Comparison of ENCODE assay signal across 20 cellular contexts in the genomic region with DNA sequence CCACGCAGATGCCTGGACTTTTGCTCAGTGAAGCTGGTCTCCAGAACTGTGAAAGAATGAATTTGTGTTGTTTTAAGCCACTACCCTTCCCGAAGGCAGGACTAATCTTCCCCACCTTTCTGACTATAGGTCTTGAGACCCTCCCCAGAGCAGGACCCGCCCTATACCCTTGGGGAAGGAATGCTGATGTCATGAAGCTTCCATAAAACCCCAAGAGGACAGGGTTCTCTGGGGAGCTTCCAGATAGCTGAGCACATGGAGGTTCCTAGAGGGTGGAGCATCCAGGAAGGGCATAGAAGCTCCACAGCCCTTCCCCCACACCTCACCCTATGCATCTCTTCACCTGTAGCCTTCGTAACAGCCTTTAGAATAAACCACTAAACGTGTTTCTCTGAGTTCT.
DNase-seq lines count a peak whose midpoint lies in the region; ATAC-seq and TF ChIP-seq lines count a peak whose summit lies in the region.
"Had no signal": no experiment of that assay in that cellular context is flagged by ENCODE, and none has a peak within 500 bp of the region (broad histone marks: within the 10 kb centered on the region; RNA-seq: fewer than 3 reads in every experiment).

No MANE protein-coding gene starts in this region.

- H3K4me3 ChIP-seq in HEK293 (ENCODE audit: low read depth, low read length) (no peak overlapping the region), RWPE2 (ENCODE audit: severe bottlenecking) (no peak overlapping the region), dorsolateral prefrontal cortex (no peak overlapping the region), smooth muscle cell (no peak overlapping the region)
- H3K4me3 ChIP-seq in CD8-positive, alpha-beta memory T cell (ENCODE audit: low read length): no peak overlapping the region
- H3K4me3 ChIP-seq: testis had no signal

- no peaks in the 10 kb centered on the region for H4K20me1 ChIP-seq in smooth muscle cell (ENCODE audit: low read depth)

- WGBS in smooth muscle cell (ENCODE audit: low lambda C conversion rate): 92% methylated on average over 5 of the region's 5 CpGs

- intact Hi-C loops in dorsolateral prefrontal cortex (cut with DNase I): loop anchor here (10.0 kb wide), 2 partner anchors 54 to 56 kb away; no protein-coding TSS in a partner anchor

- H3K27ac ChIP-seq in HEK293 (ENCODE audit: extremely low read depth, low read depth, low read length) (no peak overlapping the region), RWPE2 (ENCODE audit: poor library complexity, severe bottlenecking) (peak overlapping the region; percentile 88), dorsolateral prefrontal cortex (peak overlapping the region in 49 of 59 donors; percentile 17 to 85 (median 67)), smooth muscle cell (ENCODE audit: low read depth) (peak overlapping the region; percentile 94)
- H3K27ac ChIP-seq in CD8-positive, alpha-beta memory T cell (ENCODE audit: low read depth, low read length): no peak overlapping the region
- H3K27ac ChIP-seq: testis, WERI-Rb-1 had no signal

- TF ChIP-seq CTCF in HEK293 (tag by site-specific recombination; IDR thresholded peaks at IDR 0.05): no peak
- no peak for TF ChIP-seq CTCF in RWPE2 (IDR thresholded peaks at IDR 0.05; ENCODE audit: poor library complexity, severe bottlenecking)
- no peak for TF ChIP-seq CTCF in dorsolateral prefrontal cortex (IDR thresholded peaks at IDR 0.05 in 54 of 56, conservative IDR thresholded peaks at IDR 0.05 in 2 of 56; ENCODE audit: low read depth in 1 of 56, partially characterized antibody in 56 of 56)
- no peak for TF ChIP-seq CTCF in smooth muscle cell (IDR thresholded peaks at IDR 0.05; ENCODE audit: borderline replicate concordance, insufficient read depth, poor library complexity, severe bottlenecking)
- no peak for TF ChIP-seq CTCF in progenitor cell of endocrine pancreas (IDR thresholded peaks at IDR 0.05; ENCODE audit: unreplicated experiment)

- H3K36me3 ChIP-seq in HEK293 (ENCODE audit: control insufficient read depth in 2 of 2, insufficient read depth in 1 of 2, low read length in 2 of 2) (no peaks in the 10 kb centered on the region), RWPE2 (ENCODE audit: low read depth) (peaks cover 14% of the 10 kb centered on the region), smooth muscle cell (ENCODE audit: low read depth) (no peaks in the 10 kb centered on the region)
- no peaks in the 10 kb centered on the region for H3K36me3 ChIP-seq in CD8-positive, alpha-beta memory T cell (ENCODE audit: insufficient read depth, low read length)
- H3K36me3 ChIP-seq: WERI-Rb-1 had no signal

- H3K27me3 ChIP-seq in RWPE2 (ENCODE audit: insufficient read depth, poor library complexity, severe bottlenecking): no peaks in the 10 kb centered on the region
- no peaks in the 10 kb centered on the region for H3K27me3 ChIP-seq in dorsolateral prefrontal cortex
- no peaks in the 10 kb centered on the region for H3K27me3 ChIP-seq in smooth muscle cell (ENCODE audit: low read depth)
- no peaks in the 10 kb centered on the region for H3K27me3 ChIP-seq in CD8-positive, alpha-beta memory T cell (ENCODE audit: insufficient read depth, low read length, poor library complexity, severe bottlenecking)
- H3K27me3 ChIP-seq: testis had no signal

- H3K79me2 ChIP-seq in smooth muscle cell (ENCODE audit: low read depth): no peaks in the 10 kb centered on the region

- H3K4me1 ChIP-seq in HEK293 (ENCODE audit: control insufficient read depth, insufficient read depth, low read length) (peaks cover 8% of the 10 kb centered on the region), RWPE2 (ENCODE audit: insufficient read depth, poor library complexity, severe bottlenecking) (peaks cover 75% of the 10 kb centered on the region), smooth muscle cell (ENCODE audit: low read depth) (peaks cover 14% of the 10 kb centered on the region)
- no peaks in the 10 kb centered on the region for H3K4me1 ChIP-seq in CD8-positive, alpha-beta memory T cell (ENCODE audit: insufficient read depth, low read length)

- H3K27me3 Mint-ChIP-seq in progenitor cell of endocrine pancreas: peaks cover 3% of the 10 kb centered on the region
- peaks cover 0 to 8% of the 10 kb centered on the region in 2 donors for H3K27me3 Mint-ChIP-seq in CD8-positive, alpha-beta memory T cell
- H3K27me3 Mint-ChIP-seq: activated T-helper 17 cell treated with anti-CD3 and anti-CD28 coated beads, Interleukin-2, amount 50 U/mL, for 72 hours; natural killer cell treated with Interleukin-12 subunit alpha and Interleukin-12 subunit beta and Interleukin-15 and Interleukin-18, amount 100 ng/mL, for 72 hours; stimulated activated memory B cell treated with anti-CD40 and anti-IgM and Interleukin-4, amounts not matched to agents 10 μg/mL and 1 μg/mL and 100 μg/mL, for 72 hours had no signal

- H3K9me3 Mint-ChIP-seq in progenitor cell of endocrine pancreas (ENCODE audit: low read depth): no peaks in the 10 kb centered on the region
- H3K9me3 Mint-ChIP-seq in CD8-positive, alpha-beta memory T cell: peaks cover 0 to 7% (median 0%) of the 10 kb centered on the region in 5 donors
- H3K9me3 Mint-ChIP-seq: endodermal cell; mesothelial cell of epicardium; natural killer cell treated with Interleukin-12 subunit alpha and Interleukin-12 subunit beta and Interleukin-15 and Interleukin-18, amount 100 ng/mL, for 72 hours; stimulated activated memory B cell treated with anti-CD40 and anti-IgM and Interleukin-4, amounts not matched to agents 10 μg/mL and 1 μg/mL and 100 μg/mL, for 72 hours had no signal

- H2AFZ ChIP-seq in smooth muscle cell (ENCODE audit: low read depth): no peak overlapping the region

- peak overlapping the region; percentile 78 for H3K9ac ChIP-seq in smooth muscle cell (ENCODE audit: low read depth)

- H3K9me3 ChIP-seq in HEK293 (ENCODE audit: control insufficient read depth, insufficient read depth, low read depth, low read length) (no peaks in the 10 kb centered on the region), RWPE2 (ENCODE audit: severe bottlenecking) (no peaks in the 10 kb centered on the region), smooth muscle cell (replicated peaks; ENCODE audit: low read depth) (no peaks in the 10 kb centered on the region)
- H3K9me3 ChIP-seq in CD8-positive, alpha-beta memory T cell (ENCODE audit: low read length): no peaks in the 10 kb centered on the region
- H3K9me3 ChIP-seq: testis had no signal

- no peak overlapping the region for H3K27ac Mint-ChIP-seq in progenitor cell of endocrine pancreas
- no peak overlapping the region for H3K27ac Mint-ChIP-seq in CD8-positive, alpha-beta memory T cell
- H3K27ac Mint-ChIP-seq: activated naive CD8-positive, alpha-beta T cell; activated T-helper 17 cell treated with anti-CD3 and anti-CD28 coated beads, Interleukin-2, amount 50 U/mL, for 72 hours; endodermal cell; natural killer cell treated with Interleukin-12 subunit alpha and Interleukin-12 subunit beta and Interleukin-15 and Interleukin-18, amount 100 ng/mL, for 72 hours; stimulated activated memory B cell treated with anti-CD40 and anti-IgM and Interleukin-4, amounts not matched to agents 10 μg/mL and 1 μg/mL and 100 μg/mL, for 72 hours; T-helper 1 cell treated with Interleukin-12 subunit alpha and Interleukin-12 subunit beta and Interleukin-4 antibody, amounts not matched to agents 30 μg/mL and 1 μg/mL, for 36 hours had no signal

- DNase-seq in RWPE2 (ENCODE audit: low spot score) (no peak), dorsolateral prefrontal cortex (no peak), smooth muscle cell (lab: John Stamatoyannopoulos, UW; ENCODE audit: unreplicated experiment) (no peak), germinal center (ENCODE audit: low spot score) (no peak), progenitor cell of endocrine pancreas (ENCODE audit: low spot score, unreplicated experiment) (no peak)
- DNase-seq in CD8-positive, alpha-beta memory T cell: no peak
- DNase-seq: activated CD8-positive, alpha-beta memory T cell treated with anti-CD3 and anti-CD28 coated beads, Interleukin-2, amount 50 U/mL, for 4 hours; endodermal cell; glutamatergic neuron; NCI-H2029 treated with DMSO at 0.1 percent for 48 hours; stimulated activated CD4-positive, alpha-beta T cell treated with anti-CD3 and anti-CD28 coated beads, Interleukin-2, amount 100 ng/mL, for 24 hours; testis; WERI-Rb-1 had no signal

- H3F3A ChIP-seq in smooth muscle cell (ENCODE audit: low read depth): peaks cover 18% of the 10 kb centered on the region

- H3K4me1 Mint-ChIP-seq in progenitor cell of endocrine pancreas (ENCODE audit: low read depth): peaks cover 13% of the 10 kb centered on the region
- H3K4me1 Mint-ChIP-seq in CD8-positive, alpha-beta memory T cell: no peaks in the 10 kb centered on the region
- H3K4me1 Mint-ChIP-seq: activated T-helper 17 cell treated with anti-CD3 and anti-CD28 coated beads, Interleukin-2, amount 50 U/mL, for 72 hours had no signal

- CTCF ChIA-PET in HEK293 (lab: Yijun Ruan, JAX): no interaction called here
- CTCF ChIA-PET in CD8-positive, alpha-beta memory T cell (lab: Charles Lee): no interaction called here

- H3K4me2 ChIP-seq in smooth muscle cell: no peak overlapping the region

- no peak for ATAC-seq in RWPE2 (ENCODE audit: low read depth)
- ATAC-seq: activated T-helper 17 cell treated with anti-CD3 and anti-CD28 coated beads, Interleukin-2, amount 50 U/mL, for 72 hours; natural killer cell treated with Interleukin-12 subunit alpha and Interleukin-12 subunit beta and Interleukin-15 and Interleukin-18, amount 100 ng/mL, for 72 hours; stimulated activated memory B cell treated with anti-CD40 and anti-IgM and Interleukin-4, amounts not matched to agents 10 μg/mL and 1 μg/mL and 100 μg/mL, for 72 hours had no signal

- POLR2A ChIA-PET in HEK293 (lab: Yijun Ruan, JAX): interaction anchor here (0.9 to 1.1 kb wide), 2 partner anchors 15 to 288 kb away, joined by 3 read pairs; a partner anchor contains a TSS
- POLR2A ChIA-PET in CD8-positive, alpha-beta memory T cell (lab: Charles Lee): no interaction called here

- peaks cover 21% of the 10 kb centered on the region for H3K36me3 Mint-ChIP-seq in progenitor cell of endocrine pancreas (ENCODE audit: insufficient read depth)
- H3K36me3 Mint-ChIP-seq in CD8-positive, alpha-beta memory T cell: no peaks in the 10 kb centered on the region
- H3K36me3 Mint-ChIP-seq: activated naive CD8-positive, alpha-beta T cell; natural killer cell treated with Interleukin-12 subunit alpha and Interleukin-12 subunit beta and Interleukin-15 and Interleukin-18, amount 100 ng/mL, for 72 hours; stimulated activated memory B cell treated with anti-CD40 and anti-IgM and Interleukin-4, amounts not matched to agents 10 μg/mL and 1 μg/mL and 100 μg/mL, for 72 hours had no signal

- no peak overlapping the region for H3K4me3 Mint-ChIP-seq in progenitor cell of endocrine pancreas (ENCODE audit: low read depth)
- H3K4me3 Mint-ChIP-seq in CD8-positive, alpha-beta memory T cell: no peak overlapping the region
- H3K4me3 Mint-ChIP-seq: activated naive CD8-positive, alpha-beta T cell; activated T-helper 17 cell treated with anti-CD3 and anti-CD28 coated beads, Interleukin-2, amount 50 U/mL, for 72 hours; endodermal cell; mesothelial cell of epicardium; natural killer cell treated with Interleukin-12 subunit alpha and Interleukin-12 subunit beta and Interleukin-15 and Interleukin-18, amount 100 ng/mL, for 72 hours; stimulated activated memory B cell treated with anti-CD40 and anti-IgM and Interleukin-4, amounts not matched to agents 10 μg/mL and 1 μg/mL and 100 μg/mL, for 72 hours; T-helper 1 cell treated with Interleukin-12 subunit alpha and Interleukin-12 subunit beta and Interleukin-4 antibody, amounts not matched to agents 30 μg/mL and 1 μg/mL, for 36 hours had no signal

Comparison
In these comparisons a context has a peak if more than half of its experiments do, and no peak if none do; other contexts are left out.
1. H3K27ac ChIP-seq: peak in RWPE2 (single experiment), dorsolateral prefrontal cortex (49 of 59) and smooth muscle cell (single experiment); none in HEK293 (single experiment) and CD8-positive, alpha-beta memory T cell (single experiment).